ENCODE assay signal across 1 cellular context in genomic region chr1:219927298-219927955, GRCh38.
TF ChIP-seq lines count a peak whose summit lies in the region.

No MANE protein-coding gene starts in this region.

TF ChIP-seq in HepG2, 621 proteins besides CTCF, POLR2A, EP300 and RAD21 (continues in another document):
- TF ChIP-seq ZNF281 (CRISPR knock-in tag; IDR thresholded peaks at IDR 0.05; ENCODE audit: borderline replicate concordance): peak; percentile 70; the same call in 1 of the 2 replicates
- no peak for TF ChIP-seq HNRNPH1 (optimal IDR thresholded peaks at IDR 0.05; ENCODE audit: low read depth, low read length)
- no peak for TF ChIP-seq NPAS2 (CRISPR knock-in tag; IDR thresholded peaks at IDR 0.05; ENCODE audit: borderline replicate concordance)
- peak; percentile 89 for TF ChIP-seq BCL6 (CRISPR knock-in tag; IDR thresholded peaks at IDR 0.05)
- TF ChIP-seq ZNF549 (CRISPR knock-in tag; IDR thresholded peaks at IDR 0.05): no peak
- TF ChIP-seq SNAPC4 (CRISPR knock-in tag; IDR thresholded peaks at IDR 0.05): no peak
- TF ChIP-seq CEBPG (CRISPR knock-in tag; IDR thresholded peaks at IDR 0.05): peak; percentile 90
- TF ChIP-seq MEIS1 (CRISPR knock-in tag; IDR thresholded peaks at IDR 0.05; ENCODE audit: borderline replicate concordance): 0 out of 2 replicates have a peak, but pooled peaks have one; percentile 3
- no peak for TF ChIP-seq HMG20A (CRISPR knock-in tag; IDR thresholded peaks at IDR 0.05; ENCODE audit: borderline replicate concordance)
- peak in 1 of 2 experiments; percentile 28; a peak in 1 of 4 replicates for TF ChIP-seq REST (IDR thresholded peaks at IDR 0.05; ENCODE audit: borderline replicate concordance in 1 of 2, low read depth in 1 of 2, low read length in 2 of 2)
- TF ChIP-seq HDAC1 (CRISPR knock-in tag; IDR thresholded peaks at IDR 0.05): 0 out of 2 replicates have a peak, but pooled peaks have one; percentile 7
- TF ChIP-seq GATAD2A (CRISPR knock-in tag; IDR thresholded peaks at IDR 0.05): peak; percentile 61; the same call in 1 of the 2 replicates
- no peak for TF ChIP-seq ZNF24 (IDR thresholded peaks at IDR 0.05)
- TF ChIP-seq LRRFIP1 (CRISPR knock-in tag; conservative IDR thresholded peaks at IDR 0.05): no peak
- no peak for TF ChIP-seq RARG (CRISPR knock-in tag; IDR thresholded peaks at IDR 0.05; ENCODE audit: low read depth)
- peak; percentile 17; the same call in 1 of the 2 replicates for TF ChIP-seq HNF4G (IDR thresholded peaks at IDR 0.05; ENCODE audit: borderline replicate concordance, low read depth, low read length)
- no peak for TF ChIP-seq HNF4G (CRISPR knock-in tag; IDR thresholded peaks at IDR 0.05; ENCODE audit: borderline replicate concordance, low read depth)
- TF ChIP-seq TEF (CRISPR knock-in tag; IDR thresholded peaks at IDR 0.05): no peak
- no peak for TF ChIP-seq ISX (CRISPR knock-in tag; conservative IDR thresholded peaks at IDR 0.05)
- TF ChIP-seq CHCHD3 (CRISPR knock-in tag; IDR thresholded peaks at IDR 0.05): no peak
- no peak for TF ChIP-seq ZSCAN31 (CRISPR knock-in tag; IDR thresholded peaks at IDR 0.05; ENCODE audit: low read depth)
- TF ChIP-seq ATF4 (CRISPR knock-in tag; IDR thresholded peaks at IDR 0.05): peak in 1 of 2 experiments; percentile 90; a peak in 2 of 4 replicates
- 0 out of 2 replicates have a peak, but pooled peaks have one; percentile 8 for TF ChIP-seq ZNF431 (CRISPR knock-in tag; IDR thresholded peaks at IDR 0.05; ENCODE audit: borderline replicate concordance, low read depth)
- peak; percentile 80 for TF ChIP-seq FOXP1 (IDR thresholded peaks at IDR 0.05)
- no peak for TF ChIP-seq FOXP1 (CRISPR knock-in tag; IDR thresholded peaks at IDR 0.05)
- TF ChIP-seq PITX1 (CRISPR knock-in tag; IDR thresholded peaks at IDR 0.05): no peak
- 0 out of 2 replicates have a peak, but pooled peaks have one; percentile 17 for TF ChIP-seq ZNF816 (CRISPR knock-in tag; IDR thresholded peaks at IDR 0.05; ENCODE audit: borderline replicate concordance)
- peak; percentile 88 for TF ChIP-seq ZNF512 (CRISPR knock-in tag; IDR thresholded peaks at IDR 0.05)
- TF ChIP-seq CEBPB (IDR thresholded peaks at IDR 0.05; ENCODE audit: borderline replicate concordance, low read depth, low read length): peak; percentile 91
- no peak for TF ChIP-seq ZBTB39 (CRISPR knock-in tag; IDR thresholded peaks at IDR 0.05)
- 0 out of 2 replicates have a peak, but pooled peaks have one; percentile 12 for TF ChIP-seq ZBTB42 (CRISPR knock-in tag; IDR thresholded peaks at IDR 0.05)
- TF ChIP-seq ZNF12 (CRISPR knock-in tag; IDR thresholded peaks at IDR 0.05): no peak
- TF ChIP-seq HHEX (CRISPR knock-in tag; IDR thresholded peaks at IDR 0.05): no peak
- TF ChIP-seq ONECUT2 (CRISPR knock-in tag; IDR thresholded peaks at IDR 0.05): peak; percentile 95
- no peak for TF ChIP-seq HDAC6 (IDR thresholded peaks at IDR 0.05; ENCODE audit: low read depth, low read length)
- TF ChIP-seq MAF1 (CRISPR knock-in tag; IDR thresholded peaks at IDR 0.05; ENCODE audit: borderline replicate concordance): no peak
- TF ChIP-seq YEATS4 (CRISPR knock-in tag; IDR thresholded peaks at IDR 0.05; ENCODE audit: borderline replicate concordance): no peak
- no peak for TF ChIP-seq MTA3 (CRISPR knock-in tag; IDR thresholded peaks at IDR 0.05)
- TF ChIP-seq NAIF1 (CRISPR knock-in tag; IDR thresholded peaks at IDR 0.05; ENCODE audit: borderline replicate concordance): peak; percentile 56; the same call in 1 of the 2 replicates
- TF ChIP-seq NFKBIZ (CRISPR knock-in tag; IDR thresholded peaks at IDR 0.05): no peak
- TF ChIP-seq SPEN (CRISPR knock-in tag; IDR thresholded peaks at IDR 0.05; ENCODE audit: low read depth): peak; percentile 40; the same call in 1 of the 2 replicates
- peak; percentile 56; the same call in 1 of the 2 replicates for TF ChIP-seq KAT2B (IDR thresholded peaks at IDR 0.05; ENCODE audit: borderline replicate concordance, low read depth, low read length)
- TF ChIP-seq HIVEP1 (CRISPR knock-in tag; IDR thresholded peaks at IDR 0.05): no peak
